In genomic region chr5:1475544-1475900, GRCh38 we compare ENCODE assay signal across 1 cellular context.
TF ChIP-seq lines count a peak whose summit lies in the region.

No MANE protein-coding gene starts in this region.

TF ChIP-seq in HepG2, 621 proteins besides CTCF, POLR2A, EP300 and RAD21:
- TF ChIP-seq RBM22 (optimal IDR thresholded peaks at IDR 0.05; ENCODE audit: low read length) (peak; percentile 21), AGO2 (optimal IDR thresholded peaks at IDR 0.05; ENCODE audit: low read depth, low read length) (peak; percentile 34)
